8 cellular contexts compared by ENCODE assay signal in the genomic region with DNA sequence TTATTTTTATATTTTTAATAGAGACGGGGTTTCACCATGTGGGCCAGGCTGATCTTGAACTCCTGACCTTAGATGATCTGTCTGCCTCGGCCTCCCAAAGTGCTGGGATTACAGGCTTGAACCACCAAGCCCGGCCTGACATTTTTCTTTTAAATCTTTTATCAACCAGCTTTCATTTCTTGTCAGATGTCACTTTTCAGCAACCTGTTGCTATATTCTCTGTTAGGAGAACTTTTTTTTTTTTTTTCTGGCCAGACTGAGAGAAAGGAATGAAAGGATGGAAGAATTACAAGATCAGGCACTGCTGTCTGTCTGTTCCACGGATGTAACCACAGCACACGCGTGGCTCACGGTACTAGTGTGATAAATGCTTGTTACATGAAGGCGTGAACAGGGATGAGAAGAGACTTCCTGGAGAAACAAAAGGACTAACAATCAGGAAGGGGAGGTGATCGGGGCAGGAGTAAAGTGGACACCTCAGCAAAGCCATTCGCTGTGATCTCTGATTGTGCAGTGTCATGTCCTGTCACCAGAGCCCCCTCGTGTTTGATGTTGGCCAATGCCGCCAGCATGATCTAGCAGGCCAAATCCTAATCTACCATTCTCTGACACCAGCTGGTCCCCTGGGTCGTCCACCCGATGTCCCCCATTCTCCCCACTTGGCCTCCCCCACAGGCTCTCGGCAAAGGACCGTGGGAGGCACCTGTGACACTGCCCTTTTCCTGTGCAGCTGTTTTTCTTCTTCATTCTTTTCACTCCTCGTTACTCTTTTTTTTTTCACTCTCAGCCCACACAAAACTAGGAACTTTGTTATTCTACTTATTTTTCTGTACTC.
DNase-seq lines count a peak whose midpoint lies in the region; ATAC-seq and TF ChIP-seq lines count a peak whose summit lies in the region.

No MANE protein-coding gene starts in this region.

- peak; percentile 63 for DNase-seq in ACHN
- DNase-seq in HuH-7 (ENCODE audit: low spot score): peak; percentile 59
- DNase-seq in WERI-Rb-1: peak; percentile 86
- DNase-seq in effector memory CD4-positive, alpha-beta T cell: peak in 1 of 3 donors; percentile 14
- DNase-seq in tibial artery: peak in 1 of 2 donors; percentile 44
- DNase-seq in SKM-1 (lab: John Stamatoyannopoulos, UW; ENCODE audit: unreplicated experiment): no peak

- intact Hi-C loops in tibial artery (cut with DNase I; ENCODE audit: low total_unique reads): loop anchor here (10.0 kb wide), 1 partner anchor 68 kb away; no protein-coding TSS in a partner anchor

- peaks cover 41% of the 10 kb centered on the region for H3K4me1 ChIP-seq in effector memory CD4-positive, alpha-beta T cell (ENCODE audit: control insufficient read depth, insufficient read depth, low read length, poor library complexity, severe bottlenecking)
- H3K4me1 ChIP-seq in mononuclear cell (ENCODE audit: insufficient read depth, low read length): peaks cover 57% of the 10 kb centered on the region
- peaks cover 0 to 50% (median 42%) of the 10 kb centered on the region in 4 donors for H3K4me1 ChIP-seq in tibial artery

- peak; percentile 77 for TF ChIP-seq CTCF in WERI-Rb-1 (IDR thresholded peaks at IDR 0.05; ENCODE audit: low read depth, low read length)
- TF ChIP-seq CTCF in tibial artery (IDR thresholded peaks at IDR 0.05): no peak

- H3K27ac ChIP-seq in WERI-Rb-1 (peak overlapping the region; percentile 47), tibial artery (peak overlapping the region; percentile 88 to 90)
- peak overlapping the region; percentile 95 for H3K27ac ChIP-seq in effector memory CD4-positive, alpha-beta T cell (ENCODE audit: insufficient read depth, low read length, poor library complexity, severe bottlenecking)

- no peaks in the 10 kb centered on the region for H3K9me3 ChIP-seq in WERI-Rb-1 (ENCODE audit: severe bottlenecking)
- H3K9me3 ChIP-seq in effector memory CD4-positive, alpha-beta T cell (ENCODE audit: control insufficient read depth, low read length): no peaks in the 10 kb centered on the region
- H3K9me3 ChIP-seq in mononuclear cell (ENCODE audit: low read depth, low read length): no peaks in the 10 kb centered on the region
- H3K9me3 ChIP-seq in tibial artery: no peaks in the 10 kb centered on the region

- H3K27me3 ChIP-seq in WERI-Rb-1 (ENCODE audit: insufficient read depth, low read depth, severe bottlenecking) (no peaks in the 10 kb centered on the region), mononuclear cell (ENCODE audit: insufficient read depth, low read length) (no peaks in the 10 kb centered on the region), tibial artery (no peaks in the 10 kb centered on the region)
- no peaks in the 10 kb centered on the region for H3K27me3 ChIP-seq in effector memory CD4-positive, alpha-beta T cell (replicated peaks; ENCODE audit: control insufficient read depth, insufficient read depth, low read length, poor library complexity, severe bottlenecking)

- peak; percentile 34 for ATAC-seq in GM19043 (IDR thresholded peaks at IDR 0.05; ENCODE audit: low read depth, unreplicated experiment)

- no peak overlapping the region for H3K4me3 ChIP-seq in WERI-Rb-1 (ENCODE audit: low read depth, low read length)
- peak overlapping the region; percentile 53 for H3K4me3 ChIP-seq in effector memory CD4-positive, alpha-beta T cell (ENCODE audit: insufficient read depth, low read depth, low read length, poor library complexity, severe bottlenecking)
- peak overlapping the region; percentile 0 for H3K4me3 ChIP-seq in mononuclear cell (ENCODE audit: low read length)
- peak overlapping the region in 1 of 2 donors; percentile 57 for H3K4me3 ChIP-seq in tibial artery

- in situ Hi-C loops in ACHN (cut with HindIII; ENCODE audit: low pct_ligation_motif_present, low pct_unique_long_range_greater_than_20kb, low sequenced_read_pairs): no loop called here

- H3K36me3 ChIP-seq in WERI-Rb-1 (no peaks in the 10 kb centered on the region), tibial artery (no peaks in the 10 kb centered on the region)
- no peaks in the 10 kb centered on the region for H3K36me3 ChIP-seq in effector memory CD4-positive, alpha-beta T cell (ENCODE audit: control insufficient read depth, insufficient read depth, low read length)
